8 cellular contexts compared by ENCODE assay signal in genomic region chr19:35748106-35749020, GRCh38. TPM values are rescaled to one million over a fixed set of nuclear protein-coding genes. Genes with fewer than 3 reads are reported as not detected.
A peak's percentile ranks its signal among the peaks of the same experiment; 100 is the strongest.
DNase-seq lines count a peak whose midpoint lies in the region; ATAC-seq and TF ChIP-seq lines count a peak whose summit lies in the region.

Gene LIN37, plus strand, starts transcription at chr19:35748576. Its CDS starts 149 bp downstream, at chr19:35748725.

- peak within 1 kb of the TSS; percentile 93 for H3K9ac ChIP-seq in SK-N-SH

- no peak for TF ChIP-seq EP300 in SK-N-SH (IDR thresholded peaks at IDR 0.05; ENCODE audit: borderline replicate concordance in 1 of 2, low read depth in 1 of 2, low read length in 1 of 2)

- CTCF ChIA-PET in SK-N-SH (lab: Yijun Ruan, JAX): interaction anchor here (0.7 to 1.2 kb wide), 3 partner anchors 25 to 183 kb away, joined by 3 to 4 read pairs (median 3); no protein-coding TSS in a partner anchor

- H3K9me2 ChIP-seq in SK-N-SH: no peaks in the 10 kb centered on the region

- peaks cover 51% of the 10 kb centered on the region for H3K4me1 Mint-ChIP-seq in activated naive CD4-positive, alpha-beta T cell treated with anti-CD3 and anti-CD28 coated beads, Interleukin-2, amount 50 U/mL, for 24 hours

- H3K27me3 Mint-ChIP-seq in activated naive CD4-positive, alpha-beta T cell treated with anti-CD3 and anti-CD28 coated beads, Interleukin-2, amount 50 U/mL, for 24 hours: no peaks in the 10 kb centered on the region

- no peaks in the 10 kb centered on the region for H3K9me3 Mint-ChIP-seq in activated naive CD4-positive, alpha-beta T cell treated with anti-CD3 and anti-CD28 coated beads, Interleukin-2, amount 50 U/mL, for 24 hours

- no peak for TF ChIP-seq RAD21 in SK-N-SH (IDR thresholded peaks at IDR 0.05; ENCODE audit: low read length)

- TF ChIP-seq CTCF in SK-N-SH (IDR thresholded peaks at IDR 0.05): no peak

- WGBS in SK-N-SH (ENCODE audit: low lambda C conversion rate): 2% methylated on average over 29 of the region's 45 CpGs

- H4K20me1 ChIP-seq in SK-N-SH (ENCODE audit: insufficient read depth): no peaks in the 10 kb centered on the region

- H3K36me3 ChIP-seq in SK-N-SH (replicated peaks in 1 of 2; ENCODE audit: control insufficient read depth in 1 of 2, insufficient read depth in 2 of 2, low read length in 1 of 2): peaks cover 9 to 19% of the 10 kb centered on the region in 2 experiments

- DNase-seq in GM04504 (ENCODE audit: low read depth) (peak; percentile 99), NCI-H1048 (lab: John Stamatoyannopoulos, UW) (peak; percentile 94), SK-N-SH (peak; percentile 93), globus pallidus (ENCODE audit: low spot score) (peak; percentile 100), nucleus accumbens (lab: John Stamatoyannopoulos, UW) (peak; percentile 91 to 100 (median 99))

- peaks cover 13 to 21% of the 10 kb centered on the region in 2 experiments; a peak in 3 of 4 replicates for H3K4me1 ChIP-seq in SK-N-SH (ENCODE audit: control insufficient read depth in 1 of 2, insufficient read depth in 2 of 2, low read depth in 1 of 2, low read length in 1 of 2)

- peaks cover 14% of the 10 kb centered on the region for H3F3A ChIP-seq in SK-N-SH (replicated peaks; ENCODE audit: insufficient read depth)

- H2AFZ ChIP-seq in SK-N-SH (ENCODE audit: low read depth): peak within 1 kb of the TSS; percentile 83

- H3K4me3 Mint-ChIP-seq in activated naive CD4-positive, alpha-beta T cell treated with anti-CD3 and anti-CD28 coated beads, Interleukin-2, amount 50 U/mL, for 24 hours: peak within 1 kb of the TSS; percentile 98

- POLR2A ChIA-PET in SK-N-SH (lab: Yijun Ruan, JAX): interaction anchor here (0.8 to 1.7 kb wide), 3 partner anchors 9 to 120 kb away, joined by 4 to 11 read pairs (median 7); partner anchors contain the start of genes APLP1 and HSPB6

- H3K27ac Mint-ChIP-seq in activated naive CD4-positive, alpha-beta T cell treated with anti-CD3 and anti-CD28 coated beads, Interleukin-2, amount 50 U/mL, for 24 hours: peak within 1 kb of the TSS; percentile 96

- H3K9me3 ChIP-seq in SK-N-SH: no peaks in the 10 kb centered on the region

- no peaks in the 10 kb centered on the region for H3K27me3 ChIP-seq in SK-N-SH (ENCODE audit: insufficient read depth)

- H3K36me3 Mint-ChIP-seq in activated naive CD4-positive, alpha-beta T cell treated with anti-CD3 and anti-CD28 coated beads, Interleukin-2, amount 50 U/mL, for 24 hours: peaks cover 1% of the 10 kb centered on the region

- H3K27ac ChIP-seq in SK-N-SH (ENCODE audit: low read depth in 2 of 2, low read length in 1 of 2) (peak within 1 kb of the TSS; percentile 52 to 58; a peak in 3 of 4 replicates), temporal lobe (ENCODE audit: low read depth, low read length) (peak within 1 kb of the TSS; percentile 63)

- peak within 1 kb of the TSS; percentile 88 to 99 for H3K4me3 ChIP-seq in SK-N-SH (ENCODE audit: low read depth in 2 of 2, low read length in 1 of 2)

- peak; percentile 55 for ATAC-seq in HG02571 (IDR thresholded peaks at IDR 0.05; ENCODE audit: unreplicated experiment)

- peak within 1 kb of the TSS; percentile 99 for H3K4me2 ChIP-seq in SK-N-SH

- peaks cover 51% of the 10 kb centered on the region for H3K79me2 ChIP-seq in SK-N-SH (ENCODE audit: insufficient read depth)

TF ChIP-seq in SK-N-SH, 30 proteins besides CTCF, POLR2A, EP300 and RAD21:
- TF ChIP-seq NFIC (IDR thresholded peaks at IDR 0.05; ENCODE audit: borderline replicate concordance) (0 out of 2 replicates have a peak, but pooled peaks have one; percentile 17), MEF2A (IDR thresholded peaks at IDR 0.05; ENCODE audit: borderline replicate concordance, low read depth) (no peak), POLR2AphosphoS5 (IDR thresholded peaks at IDR 0.05; ENCODE audit: low read depth, low read length) (peak; percentile 81), ZBTB33 (IDR thresholded peaks at IDR 0.05; ENCODE audit: borderline replicate concordance, low read depth) (peak; percentile 96), FOSL2 (IDR thresholded peaks at IDR 0.05; ENCODE audit: borderline replicate concordance, low read depth) (no peak), SIN3A (IDR thresholded peaks at IDR 0.05; ENCODE audit: borderline replicate concordance, low read depth, low read length) (no peak), TAF1 (IDR thresholded peaks at IDR 0.05; ENCODE audit: borderline replicate concordance, low read depth, low read length) (peak; percentile 46; the same call in 1 of the 2 replicates), CHD2 (IDR thresholded peaks at IDR 0.05; ENCODE audit: low read length, partially characterized antibody) (peak; percentile 99), NRF1 (IDR thresholded peaks at IDR 0.05; ENCODE audit: low read depth, low read length) (peak; percentile 85), SMC3 (IDR thresholded peaks at IDR 0.05; ENCODE audit: low read depth, low read length) (no peak), USF1 (IDR thresholded peaks at IDR 0.05; ENCODE audit: borderline replicate concordance, low read depth) (no peak), MAX (IDR thresholded peaks at IDR 0.05; ENCODE audit: low read depth) (peak; percentile 54; the same call in 1 of the 2 replicates), ELF1 (IDR thresholded peaks at IDR 0.05) (peak; percentile 98), RXRA (IDR thresholded peaks at IDR 0.05; ENCODE audit: borderline replicate concordance, low read depth) (no peak), RCOR1 (IDR thresholded peaks at IDR 0.05; ENCODE audit: low read length) (peak; percentile 27; the same call in 1 of the 2 replicates), GABPA (IDR thresholded peaks at IDR 0.05; ENCODE audit: low read depth) (peak; percentile 91), MXI1 (IDR thresholded peaks at IDR 0.05; ENCODE audit: low read depth, low read length) (peak; percentile 89), YY1 (IDR thresholded peaks at IDR 0.05; ENCODE audit: low read depth) (peak; percentile 59; the same call in 1 of the 2 replicates), IRF3 (IDR thresholded peaks at IDR 0.05; ENCODE audit: low read depth, low read length) (peak; percentile 85), EZH2phosphoT487 (IDR thresholded peaks at IDR 0.05; ENCODE audit: borderline replicate concordance, low read depth) (no peak), PBX3 (IDR thresholded peaks at IDR 0.05) (peak; percentile 100)

RNA-seq across cellular contexts. Expression of gene LIN37, which starts in this region (rescaled TPM):
- 21.1 and 25.2 TPM in 2 replicates for polyA plus RNA-seq in SK-N-SH (2012; rRNA removed)
- polyA plus RNA-seq in SK-N-SH (2012; cell fraction: cytosol; rRNA removed): 7.1 and 11.0 TPM in 2 replicates
- polyA plus RNA-seq in SK-N-SH (2012; cell fraction: nucleus; rRNA removed): 68.2 and 85.3 TPM in 2 replicates
- total RNA-seq in temporal lobe: 5.7 TPM

Comparison
In these comparisons a context has a peak if more than half of its experiments do, and no peak if none do; other contexts are left out.
1. Peak in every context shown above with its lines: DNase-seq, ATAC-seq, H3K4me3 ChIP-seq and H3K27ac ChIP-seq.